8 cellular contexts compared by ENCODE assay signal in genomic region chr2:196268538-196269338, GRCh38.
DNase-seq lines count a peak whose midpoint lies in the region; ATAC-seq lines count a peak whose summit lies in the region.

No MANE protein-coding gene starts in this region.

- H3K4me1 ChIP-seq in adipocyte (ENCODE audit: control insufficient read depth, insufficient read depth, low read length) = peaks cover 33% of the 10 kb centered on the region

- no peaks in the 10 kb centered on the region for H3K27me3 Mint-ChIP-seq in naive thymus-derived CD8-positive, alpha-beta T cell

- peak overlapping the region; percentile 52 for H3K9ac ChIP-seq in adipocyte (ENCODE audit: low read length)

- H3K4me3 Mint-ChIP-seq in naive thymus-derived CD8-positive, alpha-beta T cell = peak overlapping the region; percentile 15 to 81 (median 74)

- H3K36me3 Mint-ChIP-seq in naive thymus-derived CD8-positive, alpha-beta T cell = no peaks in the 10 kb centered on the region

- H3K4me3 ChIP-seq in adipocyte (ENCODE audit: low read length) = peak overlapping the region; percentile 32

- peak overlapping the region; percentile 71 for H3K27ac ChIP-seq in KOPT-K1 (ENCODE audit: low read depth, low read length, poor library complexity, severe bottlenecking)

- H3K36me3 ChIP-seq in KOPT-K1 (ENCODE audit: insufficient read depth, low read length) (no peaks in the 10 kb centered on the region), adipocyte (ENCODE audit: control insufficient read depth, insufficient read depth, low read length, severe bottlenecking) (no peaks in the 10 kb centered on the region)

- POLR2A ChIA-PET in naive thymus-derived CD8-positive, alpha-beta T cell (lab: Charles Lee) = interaction anchor here (0.6 to 1.3 kb wide), 6 partner anchors 9 to 200 kb away, joined by 3 to 5 read pairs (median 4); partner anchors contain the start of genes DNAH7 and STK17B

- ATAC-seq in GM19035 (IDR thresholded peaks at IDR 0.05; ENCODE audit: unreplicated experiment) (peak; percentile 40), GM19328 (IDR thresholded peaks at IDR 0.05; ENCODE audit: unreplicated experiment) (no peak), HG02763 (IDR thresholded peaks at IDR 0.05; ENCODE audit: unreplicated experiment) (no peak)
- ATAC-seq in naive thymus-derived CD8-positive, alpha-beta T cell = peak; percentile 38 to 52

- H3K9me3 ChIP-seq in KOPT-K1 (ENCODE audit: insufficient read depth, low read length, poor library complexity, severe bottlenecking) (no peaks in the 10 kb centered on the region), adipocyte (ENCODE audit: control insufficient read depth, low read length) (no peaks in the 10 kb centered on the region)

- no peaks in the 10 kb centered on the region for H3K27me3 ChIP-seq in adipocyte (replicated peaks; ENCODE audit: control insufficient read depth, insufficient read depth, low read length)

- no peaks in the 10 kb centered on the region for H3K9me3 Mint-ChIP-seq in naive thymus-derived CD8-positive, alpha-beta T cell

- H3K27ac Mint-ChIP-seq in naive thymus-derived CD8-positive, alpha-beta T cell = peak overlapping the region; percentile 17 to 96 (median 82)

- peaks cover 22 to 71% (median 50%) of the 10 kb centered on the region in 4 donors for H3K4me1 Mint-ChIP-seq in naive thymus-derived CD8-positive, alpha-beta T cell

- peak; percentile 81 for DNase-seq in adipocyte (ENCODE audit: low read depth)
- DNase-seq in naive thymus-derived CD8-positive, alpha-beta T cell = peak in 1 of 10 donors; percentile 32
- no peak for DNase-seq in stimulated activated CD4-positive, alpha-beta T cell treated with anti-CD3 and anti-CD28 coated beads, Interleukin-12 subunit alpha, Interleukin-12 subunit beta, amount 100 ng/mL, for 4 hours
- no peak for DNase-seq in GM19240 (ENCODE audit: insufficient read length, low spot score)

Comparison
In these comparisons a context has a peak if more than half of its experiments do, and no peak if none do; other contexts are left out.
1. ATAC-seq: peak in GM19035 (single experiment) and naive thymus-derived CD8-positive, alpha-beta T cell (2 of 2); none in GM19328 (single experiment) and HG02763 (single experiment).